In the genomic region with DNA sequence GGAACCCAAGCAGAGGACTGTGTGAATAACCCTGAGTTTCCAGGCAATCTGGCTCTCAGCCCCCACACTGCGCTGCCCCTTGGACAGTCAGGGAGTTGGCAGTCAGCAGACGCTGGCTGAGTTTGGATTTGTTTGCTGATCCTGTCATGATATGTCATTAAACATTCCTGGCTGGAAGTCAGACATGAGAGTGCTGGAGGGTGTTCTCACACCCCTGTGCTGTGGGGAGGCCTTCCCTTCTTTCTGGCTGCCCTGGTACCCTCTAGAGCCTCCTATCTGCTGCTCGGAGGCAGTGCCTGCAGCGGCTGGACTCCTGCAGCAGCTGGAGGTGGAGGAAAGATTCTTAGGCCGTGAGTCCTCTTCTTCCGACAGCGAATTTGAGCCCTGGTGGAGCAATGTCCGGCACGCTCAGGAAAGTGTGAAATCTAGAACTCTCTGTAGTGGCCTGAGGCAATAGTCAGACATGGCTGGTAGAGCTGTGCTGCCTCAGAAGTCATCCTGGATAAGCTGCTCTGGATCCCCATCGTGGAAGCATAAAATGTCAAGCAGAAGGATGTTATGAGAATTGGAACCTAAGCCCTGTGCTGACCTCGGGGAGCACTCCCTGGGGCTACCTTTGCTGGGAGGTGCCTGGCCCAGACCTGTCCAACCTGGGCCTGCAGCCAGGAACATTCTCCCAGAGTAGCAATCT, we compare ENCODE assay signal across 11 cellular contexts.
A peak's percentile ranks its signal among the peaks of the same experiment; 100 is the strongest.
DNase-seq lines count a peak whose midpoint lies in the region; ATAC-seq and TF ChIP-seq lines count a peak whose summit lies in the region.
"Had no signal": no experiment of that assay in that cellular context is flagged by ENCODE, and none has a peak within 500 bp of the region (broad histone marks: within the 10 kb centered on the region; RNA-seq: fewer than 3 reads in every experiment).

No MANE protein-coding gene starts in this region.

- H3K4me1 Mint-ChIP-seq in CD4-positive, alpha-beta T cell (ENCODE audit: low read depth), result peaks cover 8% of the 10 kb centered on the region

- no peaks in the 10 kb centered on the region for H3K9me3 Mint-ChIP-seq in CD4-positive, alpha-beta T cell
- H3K9me3 Mint-ChIP-seq: dendritic cell treated with granulocyte-macrophage colony-stimulating factor and Interleukin-4, amounts not matched to agents 40 ng/mL and 50 ng/mL, for 4 days had no signal

- intact Hi-C loops in CD4-positive, alpha-beta T cell (cut with DNase I, micrococcal nuclease), result no loop called here

- CTCF ChIA-PET in CD4-positive, alpha-beta T cell (lab: Charles Lee), result no interaction called here

- POLR2A ChIA-PET in CD4-positive, alpha-beta T cell (lab: Charles Lee), result no interaction called here

- H3K4me3 Mint-ChIP-seq in CD4-positive, alpha-beta T cell, result no peak overlapping the region
- H3K4me3 Mint-ChIP-seq: dendritic cell treated with granulocyte-macrophage colony-stimulating factor and Interleukin-4, amounts not matched to agents 40 ng/mL and 50 ng/mL, for 4 days had no signal

- H3K27me3 ChIP-seq in CD4-positive, alpha-beta T cell (ENCODE audit: control insufficient read depth, insufficient read depth, low read length), result no peaks in the 10 kb centered on the region

- no peak overlapping the region for H3K4me3 ChIP-seq in choroid plexus epithelial cell (ENCODE audit: low read depth, low read length)

- H3K27me3 Mint-ChIP-seq in CD4-positive, alpha-beta T cell, result no peaks in the 10 kb centered on the region
- H3K27me3 Mint-ChIP-seq: dendritic cell treated with granulocyte-macrophage colony-stimulating factor and Interleukin-4, amounts not matched to agents 40 ng/mL and 50 ng/mL, for 4 days had no signal

- no peaks in the 10 kb centered on the region for H3K36me3 Mint-ChIP-seq in CD4-positive, alpha-beta T cell (ENCODE audit: low read depth)

- no peak overlapping the region for H3K27ac ChIP-seq in CD4-positive, alpha-beta T cell (ENCODE audit: low read depth, low read length)

- DNase-seq in ELF-1 (ENCODE audit: low read depth, low spot score) (peak; percentile 53), NCI-H446 treated with DMSO at 0.1 percent for 48 hours (lab: John Stamatoyannopoulos, UW) (peak; percentile 66), choroid plexus epithelial cell (ENCODE audit: low read depth) (peak; percentile 52), omental fat pad (ENCODE audit: low spot score) (no peak), NCI-H748 treated with DMSO at 0.1 percent for 48 hours (lab: John Stamatoyannopoulos, UW) (no peak)
- no peak for DNase-seq in effector CD4-positive, alpha-beta T cell
- no peak for DNase-seq in CD4-positive, alpha-beta T cell
- DNase-seq: activated T-cell treated with anti-CD3 and anti-CD28 coated beads, Interleukin-2, amount 50 U/mL, for 1 hour; NCI-H510A had no signal

- no peaks in the 10 kb centered on the region for H3K9me3 ChIP-seq in CD4-positive, alpha-beta T cell (ENCODE audit: control insufficient read depth, low read length)

- ATAC-seq in omental fat pad (ENCODE audit: low FRiP score), result peak; percentile 91
- ATAC-seq in HG02970 (IDR thresholded peaks at IDR 0.05; ENCODE audit: low FRiP score, unreplicated experiment), result no peak
- ATAC-seq in CD4-positive, alpha-beta T cell (ENCODE audit: poor library complexity), result no peak

- no peak overlapping the region for H3K27ac Mint-ChIP-seq in CD4-positive, alpha-beta T cell
- H3K27ac Mint-ChIP-seq: dendritic cell treated with granulocyte-macrophage colony-stimulating factor and Interleukin-4, amounts not matched to agents 40 ng/mL and 50 ng/mL, for 4 days had no signal

- TF ChIP-seq CTCF in choroid plexus epithelial cell (conservative IDR thresholded peaks at IDR 0.05; ENCODE audit: low read depth, low read length) (peak; percentile 29), omental fat pad (IDR thresholded peaks at IDR 0.05) (no peak)
- TF ChIP-seq CTCF in CD4-positive, alpha-beta T cell (IDR thresholded peaks at IDR 0.05), result no peak

Comparison
In these comparisons a context has a peak if more than half of its experiments do, and no peak if none do; other contexts are left out.
1. DNase-seq: peak in ELF-1 (single experiment), NCI-H446 treated with DMSO at 0.1 percent for 48 hours (single experiment) and choroid plexus epithelial cell (single experiment); none in omental fat pad (single experiment), effector CD4-positive, alpha-beta T cell (single experiment), CD4-positive, alpha-beta T cell (0 of 10) and NCI-H748 treated with DMSO at 0.1 percent for 48 hours (single experiment).